ENCODE assay signal across 1 cellular context in the genomic region with DNA sequence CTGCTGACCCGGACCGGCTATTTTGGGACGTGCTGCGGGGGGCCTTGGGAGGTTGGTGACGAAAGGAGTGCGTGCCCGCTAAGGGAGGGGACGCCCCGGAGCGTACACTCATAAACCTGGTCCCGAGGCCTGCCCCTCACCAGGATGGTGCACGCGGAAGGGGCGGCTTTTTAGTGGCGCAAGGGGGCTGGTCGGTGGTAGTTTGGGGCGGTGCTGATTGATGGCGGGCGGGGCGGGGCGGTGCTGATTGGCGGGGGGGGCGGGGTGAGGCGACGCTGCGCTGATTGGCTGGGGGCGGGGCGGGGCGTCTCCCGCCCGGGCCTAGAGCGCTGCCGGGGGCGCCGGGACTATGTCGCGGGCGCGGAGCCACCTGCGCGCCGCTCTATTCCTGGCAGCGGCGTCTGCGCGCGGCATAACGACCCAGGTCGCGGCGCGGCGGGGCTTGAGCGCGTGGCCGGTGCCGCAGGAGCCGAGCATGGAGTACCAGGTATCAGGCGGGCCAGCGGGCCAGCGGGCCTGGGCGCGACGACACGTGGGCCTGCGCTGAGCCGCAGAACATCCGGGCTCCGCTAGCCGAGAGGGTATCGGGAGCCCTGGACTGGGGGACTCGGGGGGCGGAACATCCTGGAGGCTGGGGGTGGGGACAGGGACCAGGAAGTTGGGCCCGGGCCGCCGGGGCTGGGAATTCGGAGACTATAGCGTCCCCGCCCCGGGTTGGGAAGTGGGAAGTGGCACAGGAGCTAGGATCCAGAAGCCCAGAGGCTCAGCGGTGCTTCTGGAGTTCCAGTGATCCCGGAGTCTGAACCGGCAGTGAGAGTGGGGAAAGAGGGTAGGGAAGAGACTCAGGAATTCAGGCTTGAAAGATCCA.
TF ChIP-seq lines count a peak whose summit lies in the region.

A gene with protein sequence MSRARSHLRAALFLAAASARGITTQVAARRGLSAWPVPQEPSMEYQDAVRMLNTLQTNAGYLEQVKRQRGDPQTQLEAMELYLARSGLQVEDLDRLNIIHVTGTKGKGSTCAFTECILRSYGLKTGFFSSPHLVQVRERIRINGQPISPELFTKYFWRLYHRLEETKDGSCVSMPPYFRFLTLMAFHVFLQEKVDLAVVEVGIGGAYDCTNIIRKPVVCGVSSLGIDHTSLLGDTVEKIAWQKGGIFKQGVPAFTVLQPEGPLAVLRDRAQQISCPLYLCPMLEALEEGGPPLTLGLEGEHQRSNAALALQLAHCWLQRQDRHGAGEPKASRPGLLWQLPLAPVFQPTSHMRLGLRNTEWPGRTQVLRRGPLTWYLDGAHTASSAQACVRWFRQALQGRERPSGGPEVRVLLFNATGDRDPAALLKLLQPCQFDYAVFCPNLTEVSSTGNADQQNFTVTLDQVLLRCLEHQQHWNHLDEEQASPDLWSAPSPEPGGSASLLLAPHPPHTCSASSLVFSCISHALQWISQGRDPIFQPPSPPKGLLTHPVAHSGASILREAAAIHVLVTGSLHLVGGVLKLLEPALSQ (plus strand): TSS at position 307 of the 868 bp plus-strand sequence. CDS start 43 bp downstream, at position 350.

TF ChIP-seq in K562, 482 proteins besides CTCF, POLR2A, EP300 and RAD21 (continued from another document and continues in another):
- TF ChIP-seq, protein P1, sequence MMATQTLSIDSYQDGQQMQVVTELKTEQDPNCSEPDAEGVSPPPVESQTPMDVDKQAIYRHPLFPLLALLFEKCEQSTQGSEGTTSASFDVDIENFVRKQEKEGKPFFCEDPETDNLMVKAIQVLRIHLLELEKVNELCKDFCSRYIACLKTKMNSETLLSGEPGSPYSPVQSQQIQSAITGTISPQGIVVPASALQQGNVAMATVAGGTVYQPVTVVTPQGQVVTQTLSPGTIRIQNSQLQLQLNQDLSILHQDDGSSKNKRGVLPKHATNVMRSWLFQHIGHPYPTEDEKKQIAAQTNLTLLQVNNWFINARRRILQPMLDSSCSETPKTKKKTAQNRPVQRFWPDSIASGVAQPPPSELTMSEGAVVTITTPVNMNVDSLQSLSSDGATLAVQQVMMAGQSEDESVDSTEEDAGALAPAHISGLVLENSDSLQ (IDR thresholded peaks at IDR 0.05): peak; percentile 85
- TF ChIP-seq, protein P2, sequence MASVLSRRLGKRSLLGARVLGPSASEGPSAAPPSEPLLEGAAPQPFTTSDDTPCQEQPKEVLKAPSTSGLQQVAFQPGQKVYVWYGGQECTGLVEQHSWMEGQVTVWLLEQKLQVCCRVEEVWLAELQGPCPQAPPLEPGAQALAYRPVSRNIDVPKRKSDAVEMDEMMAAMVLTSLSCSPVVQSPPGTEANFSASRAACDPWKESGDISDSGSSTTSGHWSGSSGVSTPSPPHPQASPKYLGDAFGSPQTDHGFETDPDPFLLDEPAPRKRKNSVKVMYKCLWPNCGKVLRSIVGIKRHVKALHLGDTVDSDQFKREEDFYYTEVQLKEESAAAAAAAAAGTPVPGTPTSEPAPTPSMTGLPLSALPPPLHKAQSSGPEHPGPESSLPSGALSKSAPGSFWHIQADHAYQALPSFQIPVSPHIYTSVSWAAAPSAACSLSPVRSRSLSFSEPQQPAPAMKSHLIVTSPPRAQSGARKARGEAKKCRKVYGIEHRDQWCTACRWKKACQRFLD (CRISPR knock-in tag; IDR thresholded peaks at IDR 0.05): peak; percentile 74; the same call in 1 of the 2 replicates
- TF ChIP-seq FOXJ3 (CRISPR knock-in tag; IDR thresholded peaks at IDR 0.05) (no peak), BDP1 (IDR thresholded peaks at IDR 0.05; ENCODE audit: insufficient read depth, insufficient read length) (no peak), ZNF586 (CRISPR knock-in tag; conservative IDR thresholded peaks at IDR 0.05) (no peak), ZNF431 (CRISPR knock-in tag; IDR thresholded peaks at IDR 0.05) (0 out of 2 replicates have a peak, but pooled peaks have one; percentile 12), HEY1 (CRISPR knock-in tag; IDR thresholded peaks at IDR 0.05; ENCODE audit: borderline replicate concordance) (no peak), DACH1 (IDR thresholded peaks at IDR 0.05; ENCODE audit: partially characterized antibody) (peak; percentile 4), NFIC (IDR thresholded peaks at IDR 0.05) (peak; percentile 58), CAMTA2 (CRISPR knock-in tag; conservative IDR thresholded peaks at IDR 0.05) (no peak), L3MBTL2 (IDR thresholded peaks at IDR 0.05) (peak; percentile 92), DDX20 (tag; IDR thresholded peaks at IDR 0.05; ENCODE audit: low read depth) (no peak), RFX7 (CRISPR knock-in tag; IDR thresholded peaks at IDR 0.05) (no peak), ARID1B (IDR thresholded peaks at IDR 0.05) (peak; percentile 35; the same call in 1 of the 2 replicates), NCOA6 (IDR thresholded peaks at IDR 0.05) (no peak), HDAC2 (IDR thresholded peaks at IDR 0.05) (peak; percentile 49; the same call in 1 of the 2 replicates), CC2D1A (IDR thresholded peaks at IDR 0.05) (0 out of 2 replicates have a peak, but pooled peaks have one; percentile 23), HCFC1 (IDR thresholded peaks at IDR 0.05; ENCODE audit: low read depth, low read length) (peak; percentile 34; the same call in 1 of the 2 replicates), FIP1L1 (IDR thresholded peaks at IDR 0.05; ENCODE audit: low read depth, low read length, poor library complexity, severe bottlenecking) (peak; percentile 83), SLC30A9 (CRISPR knock-in tag; IDR thresholded peaks at IDR 0.05) (no peak), PPARD (CRISPR knock-in tag; IDR thresholded peaks at IDR 0.05) (no peak), SAFB (IDR thresholded peaks at IDR 0.05; ENCODE audit: borderline replicate concordance, low read depth, low read length) (no peak), KLF10 (CRISPR knock-in tag; IDR thresholded peaks at IDR 0.05) (no peak), ZNF212 (CRISPR knock-in tag; IDR thresholded peaks at IDR 0.05) (no peak), ZNF77 (CRISPR knock-in tag; IDR thresholded peaks at IDR 0.05) (no peak), NR2C2 (CRISPR knock-in tag; IDR thresholded peaks at IDR 0.05) (no peak), NR2C2 (tag; IDR thresholded peaks at IDR 0.05) (0 out of 2 replicates have a peak, but pooled peaks have one; percentile 32), ESRRA (IDR thresholded peaks at IDR 0.05; ENCODE audit: borderline replicate concordance, low read depth) (peak; percentile 30; the same call in 1 of the 2 replicates), RCOR1 (IDR thresholded peaks at IDR 0.05; ENCODE audit: borderline replicate concordance in 1 of 2, low read depth in 2 of 2, low read length in 2 of 2) (peak in 1 of 2 experiments; percentile 12; a peak in 1 of 4 replicates), HSF4 (CRISPR knock-in tag; IDR thresholded peaks at IDR 0.05; ENCODE audit: borderline replicate concordance) (no peak), NFIX (CRISPR knock-in tag; IDR thresholded peaks at IDR 0.05; ENCODE audit: low read depth) (no peak), SP1 (CRISPR knock-in tag; IDR thresholded peaks at IDR 0.05) (peak; percentile 18), IRF2 (CRISPR knock-in tag; IDR thresholded peaks at IDR 0.05) (no peak), GTF2F1 (IDR thresholded peaks at IDR 0.05; ENCODE audit: low read depth, low read length) (0 out of 2 replicates have a peak, but pooled peaks have one; percentile 45), BRD4 (IDR thresholded peaks at IDR 0.05) (no peak), ZNF311 (CRISPR knock-in tag; IDR thresholded peaks at IDR 0.05) (no peak), PCBP1 (IDR thresholded peaks at IDR 0.05; ENCODE audit: low read depth, low read length, poor library complexity, severe bottlenecking) (peak; percentile 72)
- TF ChIP-seq, protein P3, sequence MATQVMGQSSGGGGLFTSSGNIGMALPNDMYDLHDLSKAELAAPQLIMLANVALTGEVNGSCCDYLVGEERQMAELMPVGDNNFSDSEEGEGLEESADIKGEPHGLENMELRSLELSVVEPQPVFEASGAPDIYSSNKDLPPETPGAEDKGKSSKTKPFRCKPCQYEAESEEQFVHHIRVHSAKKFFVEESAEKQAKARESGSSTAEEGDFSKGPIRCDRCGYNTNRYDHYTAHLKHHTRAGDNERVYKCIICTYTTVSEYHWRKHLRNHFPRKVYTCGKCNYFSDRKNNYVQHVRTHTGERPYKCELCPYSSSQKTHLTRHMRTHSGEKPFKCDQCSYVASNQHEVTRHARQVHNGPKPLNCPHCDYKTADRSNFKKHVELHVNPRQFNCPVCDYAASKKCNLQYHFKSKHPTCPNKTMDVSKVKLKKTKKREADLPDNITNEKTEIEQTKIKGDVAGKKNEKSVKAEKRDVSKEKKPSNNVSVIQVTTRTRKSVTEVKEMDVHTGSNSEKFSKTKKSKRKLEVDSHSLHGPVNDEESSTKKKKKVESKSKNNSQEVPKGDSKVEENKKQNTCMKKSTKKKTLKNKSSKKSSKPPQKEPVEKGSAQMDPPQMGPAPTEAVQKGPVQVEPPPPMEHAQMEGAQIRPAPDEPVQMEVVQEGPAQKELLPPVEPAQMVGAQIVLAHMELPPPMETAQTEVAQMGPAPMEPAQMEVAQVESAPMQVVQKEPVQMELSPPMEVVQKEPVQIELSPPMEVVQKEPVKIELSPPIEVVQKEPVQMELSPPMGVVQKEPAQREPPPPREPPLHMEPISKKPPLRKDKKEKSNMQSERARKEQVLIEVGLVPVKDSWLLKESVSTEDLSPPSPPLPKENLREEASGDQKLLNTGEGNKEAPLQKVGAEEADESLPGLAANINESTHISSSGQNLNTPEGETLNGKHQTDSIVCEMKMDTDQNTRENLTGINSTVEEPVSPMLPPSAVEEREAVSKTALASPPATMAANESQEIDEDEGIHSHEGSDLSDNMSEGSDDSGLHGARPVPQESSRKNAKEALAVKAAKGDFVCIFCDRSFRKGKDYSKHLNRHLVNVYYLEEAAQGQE (CRISPR knock-in tag; IDR thresholded peaks at IDR 0.05; ENCODE audit: low read depth): no peak
- TF ChIP-seq, protein P4, sequence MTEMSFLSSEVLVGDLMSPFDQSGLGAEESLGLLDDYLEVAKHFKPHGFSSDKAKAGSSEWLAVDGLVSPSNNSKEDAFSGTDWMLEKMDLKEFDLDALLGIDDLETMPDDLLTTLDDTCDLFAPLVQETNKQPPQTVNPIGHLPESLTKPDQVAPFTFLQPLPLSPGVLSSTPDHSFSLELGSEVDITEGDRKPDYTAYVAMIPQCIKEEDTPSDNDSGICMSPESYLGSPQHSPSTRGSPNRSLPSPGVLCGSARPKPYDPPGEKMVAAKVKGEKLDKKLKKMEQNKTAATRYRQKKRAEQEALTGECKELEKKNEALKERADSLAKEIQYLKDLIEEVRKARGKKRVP (CRISPR knock-in tag; IDR thresholded peaks at IDR 0.05): no peak
- TF ChIP-seq, protein P5, sequence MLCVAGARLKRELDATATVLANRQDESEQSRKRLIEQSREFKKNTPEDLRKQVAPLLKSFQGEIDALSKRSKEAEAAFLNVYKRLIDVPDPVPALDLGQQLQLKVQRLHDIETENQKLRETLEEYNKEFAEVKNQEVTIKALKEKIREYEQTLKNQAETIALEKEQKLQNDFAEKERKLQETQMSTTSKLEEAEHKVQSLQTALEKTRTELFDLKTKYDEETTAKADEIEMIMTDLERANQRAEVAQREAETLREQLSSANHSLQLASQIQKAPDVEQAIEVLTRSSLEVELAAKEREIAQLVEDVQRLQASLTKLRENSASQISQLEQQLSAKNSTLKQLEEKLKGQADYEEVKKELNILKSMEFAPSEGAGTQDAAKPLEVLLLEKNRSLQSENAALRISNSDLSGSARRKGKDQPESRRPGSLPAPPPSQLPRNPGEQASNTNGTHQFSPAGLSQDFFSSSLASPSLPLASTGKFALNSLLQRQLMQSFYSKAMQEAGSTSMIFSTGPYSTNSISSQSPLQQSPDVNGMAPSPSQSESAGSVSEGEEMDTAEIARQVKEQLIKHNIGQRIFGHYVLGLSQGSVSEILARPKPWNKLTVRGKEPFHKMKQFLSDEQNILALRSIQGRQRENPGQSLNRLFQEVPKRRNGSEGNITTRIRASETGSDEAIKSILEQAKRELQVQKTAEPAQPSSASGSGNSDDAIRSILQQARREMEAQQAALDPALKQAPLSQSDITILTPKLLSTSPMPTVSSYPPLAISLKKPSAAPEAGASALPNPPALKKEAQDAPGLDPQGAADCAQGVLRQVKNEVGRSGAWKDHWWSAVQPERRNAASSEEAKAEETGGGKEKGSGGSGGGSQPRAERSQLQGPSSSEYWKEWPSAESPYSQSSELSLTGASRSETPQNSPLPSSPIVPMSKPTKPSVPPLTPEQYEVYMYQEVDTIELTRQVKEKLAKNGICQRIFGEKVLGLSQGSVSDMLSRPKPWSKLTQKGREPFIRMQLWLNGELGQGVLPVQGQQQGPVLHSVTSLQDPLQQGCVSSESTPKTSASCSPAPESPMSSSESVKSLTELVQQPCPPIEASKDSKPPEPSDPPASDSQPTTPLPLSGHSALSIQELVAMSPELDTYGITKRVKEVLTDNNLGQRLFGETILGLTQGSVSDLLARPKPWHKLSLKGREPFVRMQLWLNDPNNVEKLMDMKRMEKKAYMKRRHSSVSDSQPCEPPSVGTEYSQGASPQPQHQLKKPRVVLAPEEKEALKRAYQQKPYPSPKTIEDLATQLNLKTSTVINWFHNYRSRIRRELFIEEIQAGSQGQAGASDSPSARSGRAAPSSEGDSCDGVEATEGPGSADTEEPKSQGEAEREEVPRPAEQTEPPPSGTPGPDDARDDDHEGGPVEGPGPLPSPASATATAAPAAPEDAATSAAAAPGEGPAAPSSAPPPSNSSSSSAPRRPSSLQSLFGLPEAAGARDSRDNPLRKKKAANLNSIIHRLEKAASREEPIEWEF (CRISPR knock-in tag; IDR thresholded peaks at IDR 0.05): 0 out of 2 replicates have a peak, but pooled peaks have one; percentile 44
- TF ChIP-seq, protein P6, sequence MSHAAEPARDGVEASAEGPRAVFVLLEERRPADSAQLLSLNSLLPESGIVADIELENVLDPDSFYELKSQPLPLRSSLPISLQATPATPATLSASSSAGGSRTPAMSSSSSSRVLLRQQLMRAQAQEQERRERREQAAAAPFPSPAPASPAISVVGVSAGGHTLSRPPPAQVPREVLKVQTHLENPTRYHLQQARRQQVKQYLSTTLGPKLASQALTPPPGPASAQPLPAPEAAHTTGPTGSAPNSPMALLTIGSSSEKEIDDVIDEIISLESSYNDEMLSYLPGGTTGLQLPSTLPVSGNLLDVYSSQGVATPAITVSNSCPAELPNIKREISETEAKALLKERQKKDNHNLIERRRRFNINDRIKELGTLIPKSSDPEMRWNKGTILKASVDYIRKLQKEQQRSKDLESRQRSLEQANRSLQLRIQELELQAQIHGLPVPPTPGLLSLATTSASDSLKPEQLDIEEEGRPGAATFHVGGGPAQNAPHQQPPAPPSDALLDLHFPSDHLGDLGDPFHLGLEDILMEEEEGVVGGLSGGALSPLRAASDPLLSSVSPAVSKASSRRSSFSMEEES (CRISPR knock-in tag; IDR thresholded peaks at IDR 0.05): no peak
- TF ChIP-seq, protein P7, sequence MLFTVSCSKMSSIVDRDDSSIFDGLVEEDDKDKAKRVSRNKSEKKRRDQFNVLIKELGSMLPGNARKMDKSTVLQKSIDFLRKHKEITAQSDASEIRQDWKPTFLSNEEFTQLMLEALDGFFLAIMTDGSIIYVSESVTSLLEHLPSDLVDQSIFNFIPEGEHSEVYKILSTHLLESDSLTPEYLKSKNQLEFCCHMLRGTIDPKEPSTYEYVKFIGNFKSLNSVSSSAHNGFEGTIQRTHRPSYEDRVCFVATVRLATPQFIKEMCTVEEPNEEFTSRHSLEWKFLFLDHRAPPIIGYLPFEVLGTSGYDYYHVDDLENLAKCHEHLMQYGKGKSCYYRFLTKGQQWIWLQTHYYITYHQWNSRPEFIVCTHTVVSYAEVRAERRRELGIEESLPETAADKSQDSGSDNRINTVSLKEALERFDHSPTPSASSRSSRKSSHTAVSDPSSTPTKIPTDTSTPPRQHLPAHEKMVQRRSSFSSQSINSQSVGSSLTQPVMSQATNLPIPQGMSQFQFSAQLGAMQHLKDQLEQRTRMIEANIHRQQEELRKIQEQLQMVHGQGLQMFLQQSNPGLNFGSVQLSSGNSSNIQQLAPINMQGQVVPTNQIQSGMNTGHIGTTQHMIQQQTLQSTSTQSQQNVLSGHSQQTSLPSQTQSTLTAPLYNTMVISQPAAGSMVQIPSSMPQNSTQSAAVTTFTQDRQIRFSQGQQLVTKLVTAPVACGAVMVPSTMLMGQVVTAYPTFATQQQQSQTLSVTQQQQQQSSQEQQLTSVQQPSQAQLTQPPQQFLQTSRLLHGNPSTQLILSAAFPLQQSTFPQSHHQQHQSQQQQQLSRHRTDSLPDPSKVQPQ (CRISPR knock-in tag; IDR thresholded peaks at IDR 0.05; ENCODE audit: borderline replicate concordance): no peak
